ENCODE assay signal across 32 cellular contexts in genomic region chrX:26409636-26410035, GRCh38.
"Had no signal": no experiment of that assay in that cellular context is flagged by ENCODE, and none has a peak within 500 bp of the region (broad histone marks: within the 10 kb centered on the region; RNA-seq: fewer than 3 reads in every experiment).

No MANE protein-coding gene starts in this region.

- H3K4me1 ChIP-seq: SJSA1 had no signal

- H3K27ac ChIP-seq: brain microvascular endothelial cell, KMS-11, SJSA1, VCaP had no signal

- H3K27me3 ChIP-seq: brain microvascular endothelial cell, SJSA1 had no signal

- H3K4me3 ChIP-seq: SJSA1 had no signal

- H3K36me3 ChIP-seq: brain microvascular endothelial cell, SJSA1 had no signal

- H3K9ac ChIP-seq: KMS-11, SK-N-SH had no signal

- DNase-seq: activated B cell treated with CpG ODN at 0.5 μM for 24 hours; activated CD4-positive, alpha-beta memory T cell treated with anti-CD3 and anti-CD28 coated beads for 36 hours; activated CD4-positive, alpha-beta T cell treated with anti-CD3 and anti-CD28 coated beads for 4 hours; activated CD4-positive, alpha-beta T cell treated with anti-CD3 and anti-CD28 coated beads, Interleukin-2, amount 50 U/mL, for 1 hour; activated CD4-positive, CD25-positive, alpha-beta regulatory T cell treated with anti-CD3 and anti-CD28 coated beads, Interleukin-2, amount 50 U/mL, for 72 hours; activated CD8-positive, alpha-beta memory T cell treated with anti-CD3 and anti-CD28 coated beads, Interleukin-2, amount 50 U/mL, for 4 hours; activated effector memory CD4-positive, alpha-beta T cell treated with Interleukin-2 at 50 U/mL for 16 hours; activated naive CD4-positive, alpha-beta T cell treated with anti-CD3 and anti-CD28 coated beads, Interleukin-2, amount 10 ng/mL, durations not matched to agents 7 days and 5 days; activated naive CD8-positive, alpha-beta T cell treated with anti-CD3 and anti-CD28 coated beads, Interleukin-2, amount 50 U/mL, for 24 hours; activated T-cell treated with anti-CD3 and anti-CD28 coated beads for 4 hours; activated T-cell treated with anti-CD3 and anti-CD28 coated beads, Interleukin-2, amount 50 U/mL, for 4 hours; anterior cingulate cortex; brain microvascular endothelial cell; central memory CD4-positive, alpha-beta T cell; MM.1S; MV-4-11; NCI-H1092; NCI-H1436 treated with DMSO at 0.1 percent for 48 hours; NCI-H1694 treated with DMSO at 0.1 percent for 48 hours; NCI-H2029; NCI-H510A; NCI-H526; NCI-H748 treated with DMSO at 0.1 percent for 48 hours; NK-92 treated with Interleukin-12 subunit alpha and Interleukin-12 subunit beta, amount 100 ng/mL, for 24 hours; Right ventricle myocardium superior; SK-N-SH; T-helper 1 cell; T-helper 2 cell; T-helper 9 cell had no signal

- H3K4me2 ChIP-seq: KMS-11, SK-N-SH had no signal

- H3K9me3 ChIP-seq: SJSA1 had no signal

- ATAC-seq: activated naive CD8-positive, alpha-beta T cell treated with anti-CD3 and anti-CD28 coated beads, Interleukin-2, amount 50 U/mL, for 24 hours; activated T-cell treated with anti-CD3 and anti-CD28 coated beads, Interleukin-2, amount 50 U/mL, for 4 hours had no signal
